ENCODE assay signal across 8 cellular contexts in the genomic region with DNA sequence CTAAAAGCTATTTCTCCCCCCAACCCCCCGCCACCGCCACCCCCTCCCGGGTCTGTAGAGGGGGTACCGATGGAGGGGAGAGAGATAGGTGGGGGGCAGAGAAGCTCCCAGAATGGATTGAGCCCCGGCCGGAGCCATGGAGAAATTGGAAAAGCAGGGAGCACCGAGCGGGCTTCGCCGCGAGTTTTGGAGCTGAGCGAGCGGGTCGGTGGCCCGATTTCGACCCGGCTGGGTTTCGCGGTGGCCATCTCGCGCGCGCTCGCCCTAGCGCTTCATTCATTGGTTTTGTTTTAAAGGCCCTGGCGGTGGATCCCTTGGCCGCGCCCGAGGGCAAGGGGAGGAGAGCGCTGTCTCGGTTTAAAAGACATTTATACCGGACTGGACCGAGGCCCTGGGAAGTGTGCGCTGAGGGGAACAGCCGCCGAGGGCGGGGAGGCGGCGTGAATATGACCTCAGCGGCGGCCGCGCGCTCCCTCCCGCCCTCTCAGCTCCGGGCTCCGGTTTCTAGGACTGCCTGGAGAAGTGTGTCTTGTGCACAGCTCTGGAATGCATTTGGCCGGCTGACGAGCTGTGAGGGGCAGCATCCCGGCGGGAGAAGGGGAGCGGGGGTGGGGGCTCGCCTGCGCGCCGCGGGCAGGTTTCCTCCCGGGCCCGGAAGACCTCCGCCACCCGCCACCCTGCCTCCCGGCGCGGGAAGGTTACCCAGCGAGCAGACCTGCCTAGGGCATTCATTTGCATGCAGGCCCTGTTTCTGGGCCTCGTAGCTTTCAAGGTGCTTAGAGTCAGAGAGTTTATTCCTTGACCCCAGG. TPM values are rescaled to one million over a fixed set of nuclear protein-coding genes. Genes with fewer than 3 reads are reported as not detected.
A peak's percentile ranks its signal among the peaks of the same experiment; 100 is the strongest.
DNase-seq lines count a peak whose midpoint lies in the region; TF ChIP-seq lines count a peak whose summit lies in the region.

No MANE protein-coding gene starts in this region.

- H3K4me2 ChIP-seq in mammary epithelial cell (ENCODE audit: insufficient read depth, low read depth, low read length), result peak overlapping the region; percentile 97

- intact Hi-C loops in mammary epithelial cell (cut with micrococcal nuclease), result loop anchor here (1.0 kb wide), 2 partner anchors 45 to 65 kb away; no protein-coding TSS in a partner anchor

- H3K9me3 ChIP-seq in mammary epithelial cell (replicated peaks; ENCODE audit: insufficient read depth, low read length), result no peaks in the 10 kb centered on the region

- DNase-seq in NCI-H187 (lab: John Stamatoyannopoulos, UW) (peak; percentile 17 to 27), NCI-H187 treated with DMSO at 0.1 percent for 48 hours (lab: John Stamatoyannopoulos, UW) (no peak), HFF-Myc (ENCODE audit: extremely low read depth, low read depth) (no peak), NCI-H1105 (lab: John Stamatoyannopoulos, UW) (peak; percentile 51), T-helper 22 cell (ENCODE audit: low read depth) (peak; percentile 37), mammary epithelial cell (peak; percentile 78), iPS-NIHi7 (ENCODE audit: extremely low spot score) (peak; percentile 67)

- H2AFZ ChIP-seq in mammary epithelial cell (ENCODE audit: low read depth, low read length), result peak overlapping the region; percentile 92

- no peaks in the 10 kb centered on the region for H3K36me3 ChIP-seq in mammary epithelial cell (ENCODE audit: insufficient read depth, low read length)

- dilution Hi-C loops in mammary epithelial cell (cut with HindIII; ENCODE audit: low sequenced_read_pairs), result no loop called here

- H3K27ac ChIP-seq in mammary epithelial cell (ENCODE audit: insufficient read depth, low read depth, low read length) (peak overlapping the region; percentile 92), skin epidermis (peak overlapping the region; percentile 91 to 100 (median 95))

- H4K20me1 ChIP-seq in mammary epithelial cell (ENCODE audit: insufficient read depth, low read length), result no peaks in the 10 kb centered on the region

- H3K4me3 ChIP-seq in HFF-Myc (replicated peaks; ENCODE audit: low read depth, low read length) (peak overlapping the region; percentile 51), mammary epithelial cell (replicated peaks in 1 of 3; ENCODE audit: insufficient read depth in 1 of 3, low read depth in 2 of 3, low read length in 3 of 3) (peak overlapping the region; percentile 53 to 73 (median 60)), skin epidermis (peak overlapping the region; percentile 56 to 87 (median 81))

- H3K9ac ChIP-seq in mammary epithelial cell (ENCODE audit: insufficient read depth, low read length), result peak overlapping the region; percentile 90

- H3K27me3 ChIP-seq in mammary epithelial cell (ENCODE audit: insufficient read depth, low read length), result no peaks in the 10 kb centered on the region

- peaks cover 42% of the 10 kb centered on the region for H3K79me2 ChIP-seq in mammary epithelial cell (ENCODE audit: insufficient read depth, low read length)

- in situ Hi-C loops in mammary epithelial cell (cut with MboI; ENCODE audit: low sequenced_read_pairs in 2 of 2), result loop anchor here in 1 of 2 donors (10.0 kb wide), 1 partner anchor 92 kb away; no protein-coding TSS in a partner anchor

- no TSS peak for BruUV-seq in mammary epithelial cell (replicated peaks; lab: Mats Ljungman, UMichigan)

- H3K4me1 ChIP-seq in mammary epithelial cell (ENCODE audit: insufficient read depth, low read length), result peaks cover 44% of the 10 kb centered on the region

- 1% methylated on average over 29 of the region's 66 CpGs for WGBS in mammary epithelial cell (ENCODE audit: low coverage, missing lambda C conversion rate)

- CTCF ChIA-PET in mammary epithelial cell (lab: Charles Lee; ENCODE audit: low non-redundant PET), result interaction anchor here (0.6 kb wide), 1 partner anchor 54 kb away, joined by 5 read pairs; no protein-coding TSS in a partner anchor

- TF ChIP-seq CTCF in HFF-Myc (IDR thresholded peaks at IDR 0.05; ENCODE audit: low read depth, low read length, missing control alignments) (no peak), mammary epithelial cell (conservative IDR thresholded peaks at IDR 0.05 in 1 of 2, IDR thresholded peaks at IDR 0.05 in 1 of 2; ENCODE audit: extremely low read depth in 1 of 2, insufficient read depth in 1 of 2, low read depth in 1 of 2, low read length in 2 of 2) (no peak)

RNA-seq across cellular contexts. Expression of a gene that starts 1.7 kb away (rescaled TPM):
- total RNA-seq in mammary epithelial cell, result 10 to 100 TPM; 15.7 to 20.0 TPM
- polyA plus RNA-seq in mammary epithelial cell, result 8.2 TPM
- 53.8 TPM for polyA minus RNA-seq in mammary epithelial cell

Comparison
In these comparisons a context has a peak if more than half of its experiments do, and no peak if none do; other contexts are left out.
1. DNase-seq: peak in NCI-H187 (2 of 2), NCI-H1105 (single experiment), T-helper 22 cell (single experiment), mammary epithelial cell (single experiment) and iPS-NIHi7 (single experiment); none in NCI-H187 treated with DMSO at 0.1 percent for 48 hours (single experiment) and HFF-Myc (single experiment).
2. Peak in every context shown above with its lines, with median percentiles within 50 percentile points of each other: H3K4me3 ChIP-seq.